Comparison of ENCODE assay signal across 1 cellular context in the genomic region with DNA sequence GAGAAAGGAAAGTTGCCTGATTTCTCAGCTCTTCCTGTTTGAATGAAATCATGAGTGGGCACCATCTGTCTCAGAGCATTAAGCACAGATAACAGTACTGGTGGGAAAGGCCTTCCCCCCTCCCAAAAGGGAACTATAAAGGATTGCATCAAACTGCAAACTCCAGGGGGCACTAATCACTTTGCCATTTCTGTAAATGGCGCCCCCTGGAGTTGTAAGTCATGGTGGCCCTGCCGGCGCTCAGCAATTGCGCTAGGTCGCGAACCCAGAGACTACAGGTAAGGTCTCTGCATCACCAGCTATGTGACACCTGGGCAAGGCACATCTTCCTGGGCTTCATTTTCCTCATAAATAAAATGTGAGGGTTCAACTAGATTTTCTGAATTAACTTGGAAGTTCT.
A peak's percentile ranks its signal among the peaks of the same experiment; 100 is the strongest.
TF ChIP-seq lines count a peak whose summit lies in the region.

No MANE protein-coding gene starts in this region.

TF ChIP-seq in H1, 55 proteins besides CTCF, POLR2A, EP300 and RAD21:
- TF ChIP-seq JUND (IDR thresholded peaks at IDR 0.05; ENCODE audit: low read length) (no peak; the same call in 1 of the 2 replicates), BACH1 (IDR thresholded peaks at IDR 0.05; ENCODE audit: low read length) (no peak), TEAD4 (IDR thresholded peaks at IDR 0.05; ENCODE audit: low read depth, low read length) (0 out of 2 replicates have a peak, but pooled peaks have one; percentile 18), KDM1A (IDR thresholded peaks at IDR 0.05; ENCODE audit: borderline replicate concordance, low read length) (no peak), RNF2 (IDR thresholded peaks at IDR 0.05; ENCODE audit: borderline replicate concordance, low read depth, low read length, missing control alignments, poor library complexity, severe bottlenecking) (no peak), GTF2F1 (IDR thresholded peaks at IDR 0.05; ENCODE audit: borderline replicate concordance, low read depth, low read length) (no peak), CBX5 (IDR thresholded peaks at IDR 0.05; ENCODE audit: low read depth, low read length) (no peak), BCL11A (IDR thresholded peaks at IDR 0.05; ENCODE audit: low read depth in 2 of 2, low read length in 2 of 2) (no peak), SP1 (IDR thresholded peaks at IDR 0.05; ENCODE audit: low read depth, low read length) (0 out of 2 replicates have a peak, but pooled peaks have one; percentile 9), NRF1 (IDR thresholded peaks at IDR 0.05; ENCODE audit: low read depth, low read length) (no peak), KDM4A (IDR thresholded peaks at IDR 0.05; ENCODE audit: low read depth, low read length, severe bottlenecking) (no peak), GABPA (IDR thresholded peaks at IDR 0.05; ENCODE audit: borderline replicate concordance, insufficient read depth, low read length) (no peak), POU5F1 (IDR thresholded peaks at IDR 0.05; ENCODE audit: low read depth, low read length) (no peak), SP2 (IDR thresholded peaks at IDR 0.05; ENCODE audit: low read length) (no peak), HDAC6 (IDR thresholded peaks at IDR 0.05; ENCODE audit: low read depth, low read length) (no peak), SIRT6 (IDR thresholded peaks at IDR 0.05; ENCODE audit: low read length) (no peak), FOSL1 (IDR thresholded peaks at IDR 0.05; ENCODE audit: insufficient read depth, low read depth, low read length) (no peak), CREB1 (IDR thresholded peaks at IDR 0.05) (peak; percentile 22; the same call in 1 of the 2 replicates), SAP30 (IDR thresholded peaks at IDR 0.05; ENCODE audit: insufficient read depth, insufficient replicate concordance, low read length) (no peak), RBBP5 (IDR thresholded peaks at IDR 0.05; ENCODE audit: borderline replicate concordance, low read depth, low read length) (no peak), TBP (IDR thresholded peaks at IDR 0.05; ENCODE audit: low read depth, low read length) (no peak), CHD1 (IDR thresholded peaks at IDR 0.05; ENCODE audit: low read depth, low read length) (no peak), ATF3 (IDR thresholded peaks at IDR 0.05; ENCODE audit: insufficient read depth, low read depth, low read length) (peak; percentile 63), NANOG (IDR thresholded peaks at IDR 0.05; ENCODE audit: insufficient read depth, low read depth, low read length, poor library complexity, severe bottlenecking) (peak; percentile 72), CEBPB (IDR thresholded peaks at IDR 0.05; ENCODE audit: low read depth, low read length) (peak; percentile 73), CHD2 (IDR thresholded peaks at IDR 0.05; ENCODE audit: low read length) (no peak), ATF2 (IDR thresholded peaks at IDR 0.05; ENCODE audit: low read length) (no peak), SIN3A (conservative IDR thresholded peaks at IDR 0.05 in 1 of 2, IDR thresholded peaks at IDR 0.05 in 1 of 2; ENCODE audit: low read depth in 1 of 2, low read length in 2 of 2) (no peak), SP4 (IDR thresholded peaks at IDR 0.05; ENCODE audit: low read length) (no peak), TAF7 (optimal IDR thresholded peaks at IDR 0.05; ENCODE audit: borderline replicate concordance, low read depth, low read length) (no peak), TAF1 (IDR thresholded peaks at IDR 0.05; ENCODE audit: low read depth, low read length) (no peak), YY1 (IDR thresholded peaks at IDR 0.05; ENCODE audit: low read depth, low read length) (peak; percentile 67; the same call in 1 of the 2 replicates), CTBP2 (IDR thresholded peaks at IDR 0.05; ENCODE audit: borderline replicate concordance, insufficient read depth, insufficient read length, low read length) (no peak), RXRA (IDR thresholded peaks at IDR 0.05; ENCODE audit: insufficient read depth, low read depth, low read length) (0 out of 2 replicates have a peak, but pooled peaks have one; percentile 61), TCF12 (IDR thresholded peaks at IDR 0.05; ENCODE audit: low read depth, low read length) (no peak), BRCA1 (IDR thresholded peaks at IDR 0.05; ENCODE audit: low read depth, low read length) (no peak), ZNF274 (IDR thresholded peaks at IDR 0.05; ENCODE audit: borderline replicate concordance, extremely low read depth, low read length) (no peak)
- TF ChIP-seq, protein P1, sequence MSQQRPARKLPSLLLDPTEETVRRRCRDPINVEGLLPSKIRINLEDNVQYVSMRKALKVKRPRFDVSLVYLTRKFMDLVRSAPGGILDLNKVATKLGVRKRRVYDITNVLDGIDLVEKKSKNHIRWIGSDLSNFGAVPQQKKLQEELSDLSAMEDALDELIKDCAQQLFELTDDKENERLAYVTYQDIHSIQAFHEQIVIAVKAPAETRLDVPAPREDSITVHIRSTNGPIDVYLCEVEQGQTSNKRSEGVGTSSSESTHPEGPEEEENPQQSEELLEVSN (IDR thresholded peaks at IDR 0.05): no peak
- TF ChIP-seq, protein P2, sequence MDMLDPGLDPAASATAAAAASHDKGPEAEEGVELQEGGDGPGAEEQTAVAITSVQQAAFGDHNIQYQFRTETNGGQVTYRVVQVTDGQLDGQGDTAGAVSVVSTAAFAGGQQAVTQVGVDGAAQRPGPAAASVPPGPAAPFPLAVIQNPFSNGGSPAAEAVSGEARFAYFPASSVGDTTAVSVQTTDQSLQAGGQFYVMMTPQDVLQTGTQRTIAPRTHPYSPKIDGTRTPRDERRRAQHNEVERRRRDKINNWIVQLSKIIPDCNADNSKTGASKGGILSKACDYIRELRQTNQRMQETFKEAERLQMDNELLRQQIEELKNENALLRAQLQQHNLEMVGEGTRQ (IDR thresholded peaks at IDR 0.05; ENCODE audit: low read length): no peak
TF ChIP-seq in H1: peak in this region for 8.
